ENCODE assay signal across 1 cellular context in the genomic region with DNA sequence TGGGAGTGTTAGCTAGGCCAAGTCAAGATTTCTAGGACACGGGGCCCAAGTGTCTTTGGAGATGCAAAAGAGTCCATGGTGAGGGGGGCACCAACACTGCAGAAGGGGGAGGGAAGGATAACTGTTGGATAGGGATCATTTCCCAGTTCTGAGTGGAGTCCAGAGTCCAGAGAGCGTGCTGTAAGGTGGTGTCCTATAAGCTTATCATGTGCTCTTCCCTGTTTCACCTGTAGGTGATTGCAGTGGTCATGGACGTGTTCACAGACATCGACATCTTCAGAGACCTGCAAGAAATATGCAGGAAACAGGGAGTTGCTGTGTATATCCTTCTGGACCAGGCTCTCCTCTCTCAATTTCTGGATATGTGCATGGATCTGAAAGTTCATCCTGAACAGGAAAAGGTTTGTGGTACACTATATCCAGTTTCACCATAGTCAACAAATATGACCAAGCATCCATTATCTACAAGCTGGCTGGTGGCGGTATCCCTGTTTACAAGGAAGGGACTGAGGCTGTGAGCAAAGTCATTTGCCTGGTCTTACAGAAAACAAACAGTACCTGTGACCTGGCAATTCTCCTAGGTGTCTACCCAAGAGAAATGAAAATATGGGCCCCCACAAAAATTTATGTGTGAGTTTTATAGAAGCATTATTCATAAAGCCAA.
TF ChIP-seq lines count a peak whose summit lies in the region.

No MANE protein-coding gene starts in this region.

TF ChIP-seq in K562, 482 proteins besides CTCF, POLR2A, EP300 and RAD21:
- TF ChIP-seq POLR2AphosphoS5 (IDR thresholded peaks at IDR 0.05; ENCODE audit: control insufficient read depth, insufficient read depth, low read depth, low read length) (0 out of 2 replicates have a peak, but pooled peaks have one; percentile 25), BHLHE40 (IDR thresholded peaks at IDR 0.05; ENCODE audit: low read length) (no peak), RBM34 (IDR thresholded peaks at IDR 0.05; ENCODE audit: borderline replicate concordance, insufficient read depth, low read length) (no peak), RHOXF2B (CRISPR knock-in tag; conservative IDR thresholded peaks at IDR 0.05) (no peak), KAT7 (CRISPR knock-in tag; IDR thresholded peaks at IDR 0.05; ENCODE audit: borderline replicate concordance) (no peak), LARP7 (IDR thresholded peaks at IDR 0.05) (no peak)
- TF ChIP-seq, protein P1, sequence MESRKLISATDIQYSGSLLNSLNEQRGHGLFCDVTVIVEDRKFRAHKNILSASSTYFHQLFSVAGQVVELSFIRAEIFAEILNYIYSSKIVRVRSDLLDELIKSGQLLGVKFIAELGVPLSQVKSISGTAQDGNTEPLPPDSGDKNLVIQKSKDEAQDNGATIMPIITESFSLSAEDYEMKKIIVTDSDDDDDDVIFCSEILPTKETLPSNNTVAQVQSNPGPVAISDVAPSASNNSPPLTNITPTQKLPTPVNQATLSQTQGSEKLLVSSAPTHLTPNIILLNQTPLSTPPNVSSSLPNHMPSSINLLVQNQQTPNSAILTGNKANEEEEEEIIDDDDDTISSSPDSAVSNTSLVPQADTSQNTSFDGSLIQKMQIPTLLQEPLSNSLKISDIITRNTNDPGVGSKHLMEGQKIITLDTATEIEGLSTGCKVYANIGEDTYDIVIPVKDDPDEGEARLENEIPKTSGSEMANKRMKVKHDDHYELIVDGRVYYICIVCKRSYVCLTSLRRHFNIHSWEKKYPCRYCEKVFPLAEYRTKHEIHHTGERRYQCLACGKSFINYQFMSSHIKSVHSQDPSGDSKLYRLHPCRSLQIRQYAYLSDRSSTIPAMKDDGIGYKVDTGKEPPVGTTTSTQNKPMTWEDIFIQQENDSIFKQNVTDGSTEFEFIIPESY (CRISPR knock-in tag; IDR thresholded peaks at IDR 0.05) = peak; percentile 24; the same call in 1 of the 2 replicates
- TF ChIP-seq, protein P2, sequence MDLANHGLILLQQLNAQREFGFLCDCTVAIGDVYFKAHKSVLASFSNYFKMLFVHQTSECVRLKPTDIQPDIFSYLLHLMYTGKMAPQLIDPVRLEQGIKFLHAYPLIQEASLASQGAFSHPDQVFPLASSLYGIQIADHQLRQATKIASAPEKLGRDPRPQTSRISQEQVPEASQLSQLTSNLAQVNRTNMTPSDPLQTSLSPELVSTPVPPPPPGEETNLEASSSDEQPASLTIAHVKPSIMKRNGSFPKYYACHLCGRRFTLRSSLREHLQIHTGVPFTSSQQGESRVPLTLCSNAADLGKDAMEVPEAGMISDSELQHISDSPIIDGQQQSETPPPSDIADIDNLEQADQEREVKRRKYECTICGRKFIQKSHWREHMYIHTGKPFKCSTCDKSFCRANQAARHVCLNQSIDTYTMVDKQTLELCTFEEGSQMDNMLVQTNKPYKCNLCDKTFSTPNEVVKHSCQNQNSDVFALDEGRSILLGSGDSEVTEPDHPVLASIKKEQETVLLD (IDR thresholded peaks at IDR 0.05) = no peak
- TF ChIP-seq, protein P3, sequence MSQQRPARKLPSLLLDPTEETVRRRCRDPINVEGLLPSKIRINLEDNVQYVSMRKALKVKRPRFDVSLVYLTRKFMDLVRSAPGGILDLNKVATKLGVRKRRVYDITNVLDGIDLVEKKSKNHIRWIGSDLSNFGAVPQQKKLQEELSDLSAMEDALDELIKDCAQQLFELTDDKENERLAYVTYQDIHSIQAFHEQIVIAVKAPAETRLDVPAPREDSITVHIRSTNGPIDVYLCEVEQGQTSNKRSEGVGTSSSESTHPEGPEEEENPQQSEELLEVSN (IDR thresholded peaks at IDR 0.05; ENCODE audit: borderline replicate concordance in 1 of 2, extremely low read depth in 1 of 2, insufficient read depth in 1 of 2, insufficient read length in 1 of 2, low read depth in 1 of 2, low read length in 1 of 2, poor library complexity in 1 of 2, severe bottlenecking in 1 of 2) = no peak
- TF ChIP-seq, protein P4, sequence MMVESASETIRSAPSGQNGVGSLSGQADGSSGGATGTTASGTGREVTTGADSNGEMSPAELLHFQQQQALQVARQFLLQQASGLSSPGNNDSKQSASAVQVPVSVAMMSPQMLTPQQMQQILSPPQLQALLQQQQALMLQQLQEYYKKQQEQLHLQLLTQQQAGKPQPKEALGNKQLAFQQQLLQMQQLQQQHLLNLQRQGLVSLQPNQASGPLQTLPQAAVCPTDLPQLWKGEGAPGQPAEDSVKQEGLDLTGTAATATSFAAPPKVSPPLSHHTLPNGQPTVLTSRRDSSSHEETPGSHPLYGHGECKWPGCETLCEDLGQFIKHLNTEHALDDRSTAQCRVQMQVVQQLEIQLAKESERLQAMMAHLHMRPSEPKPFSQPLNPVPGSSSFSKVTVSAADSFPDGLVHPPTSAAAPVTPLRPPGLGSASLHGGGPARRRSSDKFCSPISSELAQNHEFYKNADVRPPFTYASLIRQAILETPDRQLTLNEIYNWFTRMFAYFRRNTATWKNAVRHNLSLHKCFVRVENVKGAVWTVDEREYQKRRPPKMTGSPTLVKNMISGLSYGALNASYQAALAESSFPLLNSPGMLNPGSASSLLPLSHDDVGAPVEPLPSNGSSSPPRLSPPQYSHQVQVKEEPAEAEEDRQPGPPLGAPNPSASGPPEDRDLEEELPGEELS (CRISPR knock-in tag; IDR thresholded peaks at IDR 0.05; ENCODE audit: borderline replicate concordance) = no peak
